In the genomic region with DNA sequence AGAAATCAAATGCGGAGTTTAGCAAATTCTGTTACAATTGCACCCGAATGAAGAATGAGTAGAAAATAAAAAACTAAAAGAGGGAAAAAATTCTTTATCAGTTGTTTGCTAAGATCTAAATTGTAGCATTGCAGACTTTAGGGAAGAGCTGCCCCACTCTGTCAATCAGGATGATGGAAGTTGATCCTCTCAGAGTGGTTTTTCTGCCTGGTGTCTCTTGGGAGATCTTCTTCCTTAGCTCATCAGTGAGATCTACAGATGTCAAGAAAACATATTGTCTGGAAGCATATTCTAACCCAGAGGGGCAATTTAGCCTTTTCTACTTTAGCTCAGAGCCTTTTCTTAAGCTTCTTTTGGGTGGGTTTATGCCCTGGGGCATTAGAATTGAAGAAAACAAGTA, we compare ENCODE assay signal across 19 cellular contexts.
"Had no signal": no experiment of that assay in that cellular context is flagged by ENCODE, and none has a peak within 500 bp of the region (broad histone marks: within the 10 kb centered on the region; RNA-seq: fewer than 3 reads in every experiment).

No MANE protein-coding gene starts in this region.

- ATAC-seq: activated CD4-positive, alpha-beta T cell treated with anti-CD3 and anti-CD28 coated beads for 36 hours; activated T-helper 17 cell treated with anti-CD3 and anti-CD28 coated beads, Interleukin-2, amount 50 U/mL, for 72 hours; T-cell had no signal

- H3K36me3 Mint-ChIP-seq: activated naive CD4-positive, alpha-beta T cell treated with anti-CD3 and anti-CD28 coated beads, Interleukin-2, amount 10 ng/mL, durations not matched to agents 7 days and 5 days; activated naive CD8-positive, alpha-beta T cell treated with anti-CD3 and anti-CD28 coated beads for 36 hours; T-cell had no signal

- H3K4me3 Mint-ChIP-seq: activated CD4-positive, alpha-beta memory T cell treated with anti-CD3 and anti-CD28 coated beads, Interleukin-2, amount 10 ng/mL, durations not matched to agents 7 days and 5 days; activated CD4-positive, alpha-beta T cell treated with anti-CD3 and anti-CD28 coated beads for 36 hours; activated naive CD4-positive, alpha-beta T cell treated with anti-CD3 and anti-CD28 coated beads, Interleukin-2, amount 10 ng/mL, durations not matched to agents 7 days and 5 days; activated naive CD8-positive, alpha-beta T cell treated with anti-CD3 and anti-CD28 coated beads for 36 hours; activated T-helper 17 cell treated with anti-CD3 and anti-CD28 coated beads, Interleukin-2, amount 50 U/mL, for 72 hours; T-cell had no signal

- DNase-seq: activated CD4-positive, alpha-beta memory T cell treated with anti-CD3 and anti-CD28 coated beads, Interleukin-2, amount 10 ng/mL, durations not matched to agents 7 days and 5 days; activated CD4-positive, alpha-beta T cell treated with anti-CD3 and anti-CD28 coated beads for 36 hours; activated CD4-positive, alpha-beta T cell treated with anti-CD3 and anti-CD28 coated beads, Interleukin-2, amount 50 U/mL, for 1 hour; activated gamma-delta T cell; activated naive CD4-positive, alpha-beta T cell treated with anti-CD3 and anti-CD28 coated beads, Interleukin-2, amount 10 ng/mL, durations not matched to agents 7 days and 5 days; activated naive CD8-positive, alpha-beta T cell treated with anti-CD3 and anti-CD28 coated beads for 36 hours; activated T-cell treated with anti-CD3 and anti-CD28 coated beads for 4 hours; activated T-cell treated with anti-CD3 and anti-CD28 coated beads, Interleukin-2, amount 50 U/mL, for 48 hours; brain microvascular endothelial cell; Karpas-422; MM.1S; NCI-H1436 treated with DMSO at 0.1 percent for 48 hours; NCI-H187; NCI-H510A treated with DMSO at 0.1 percent for 48 hours; NCI-H748 treated with DMSO at 0.1 percent for 48 hours; T-cell; T-helper 2 cell; T1000 had no signal

- H3K27me3 Mint-ChIP-seq: activated CD4-positive, alpha-beta memory T cell treated with anti-CD3 and anti-CD28 coated beads, Interleukin-2, amount 10 ng/mL, durations not matched to agents 7 days and 5 days; activated CD4-positive, alpha-beta T cell treated with anti-CD3 and anti-CD28 coated beads for 36 hours; activated naive CD4-positive, alpha-beta T cell treated with anti-CD3 and anti-CD28 coated beads, Interleukin-2, amount 10 ng/mL, durations not matched to agents 7 days and 5 days; activated naive CD8-positive, alpha-beta T cell treated with anti-CD3 and anti-CD28 coated beads for 36 hours; activated T-helper 17 cell treated with anti-CD3 and anti-CD28 coated beads, Interleukin-2, amount 50 U/mL, for 72 hours; T-cell had no signal

- H3K27ac Mint-ChIP-seq: activated CD4-positive, alpha-beta memory T cell treated with anti-CD3 and anti-CD28 coated beads, Interleukin-2, amount 10 ng/mL, durations not matched to agents 7 days and 5 days; activated CD4-positive, alpha-beta T cell treated with anti-CD3 and anti-CD28 coated beads for 36 hours; activated naive CD4-positive, alpha-beta T cell treated with anti-CD3 and anti-CD28 coated beads, Interleukin-2, amount 10 ng/mL, durations not matched to agents 7 days and 5 days; activated naive CD8-positive, alpha-beta T cell treated with anti-CD3 and anti-CD28 coated beads for 36 hours; activated T-helper 17 cell treated with anti-CD3 and anti-CD28 coated beads, Interleukin-2, amount 50 U/mL, for 72 hours; T-cell had no signal

- H3K4me1 Mint-ChIP-seq: activated CD4-positive, alpha-beta memory T cell treated with anti-CD3 and anti-CD28 coated beads, Interleukin-2, amount 10 ng/mL, durations not matched to agents 7 days and 5 days; activated CD4-positive, alpha-beta T cell treated with anti-CD3 and anti-CD28 coated beads for 36 hours; activated naive CD4-positive, alpha-beta T cell treated with anti-CD3 and anti-CD28 coated beads, Interleukin-2, amount 10 ng/mL, durations not matched to agents 7 days and 5 days; activated naive CD8-positive, alpha-beta T cell treated with anti-CD3 and anti-CD28 coated beads for 36 hours; activated T-helper 17 cell treated with anti-CD3 and anti-CD28 coated beads, Interleukin-2, amount 50 U/mL, for 72 hours; T-cell had no signal
